ENCODE assay signal across 13 cellular contexts in the genomic region with DNA sequence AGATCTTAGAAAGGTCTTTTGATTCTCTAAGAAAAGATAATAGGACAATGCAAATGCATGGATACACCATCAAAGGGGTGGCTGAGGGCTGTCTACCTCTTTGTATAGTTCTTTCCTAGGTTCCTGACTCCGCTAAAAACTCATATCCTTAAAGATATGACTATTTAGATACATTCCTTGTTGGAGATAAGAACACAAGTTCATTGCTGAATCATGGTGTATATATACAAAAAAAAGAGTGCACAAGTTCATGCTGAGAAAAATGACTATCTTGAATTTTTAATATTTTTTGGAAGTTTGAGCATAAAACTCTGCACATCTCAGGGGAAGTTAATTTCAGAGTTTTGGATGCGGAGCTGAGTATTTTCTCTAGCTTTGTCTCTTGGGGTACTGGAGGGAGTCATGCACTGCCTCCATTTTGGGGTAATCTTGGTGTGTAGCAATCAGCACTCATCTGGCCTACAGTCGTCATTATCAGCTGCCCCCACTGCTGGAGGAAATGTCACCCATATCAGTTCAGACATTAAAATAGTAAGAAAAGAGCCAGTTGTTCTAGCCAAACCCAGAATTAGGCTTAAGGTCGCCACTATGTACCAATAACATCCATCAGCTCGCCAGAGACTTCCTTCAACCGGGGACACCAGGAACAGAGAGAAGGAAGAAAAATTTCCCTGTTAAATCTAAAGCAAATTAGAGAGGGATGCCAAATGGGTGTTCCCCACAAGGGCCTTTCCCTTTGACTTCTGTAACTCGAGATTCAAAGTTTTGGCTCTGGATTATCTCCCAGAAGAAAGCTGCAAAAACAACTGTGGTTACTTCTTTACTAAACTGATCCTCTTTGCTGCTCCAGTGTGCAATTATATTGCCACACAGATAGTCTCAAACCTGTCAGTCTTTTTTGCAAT. TPM values are rescaled to one million over a fixed set of nuclear protein-coding genes. Genes with fewer than 3 reads are reported as not detected.
DNase-seq lines count a peak whose midpoint lies in the region; ATAC-seq and TF ChIP-seq lines count a peak whose summit lies in the region.
"Had no signal": no experiment of that assay in that cellular context is flagged by ENCODE, and none has a peak within 500 bp of the region (broad histone marks: within the 10 kb centered on the region; RNA-seq: fewer than 3 reads in every experiment).

No MANE protein-coding gene starts in this region.

- TF ChIP-seq EP300 in tibial nerve (IDR thresholded peaks at IDR 0.05) = peak in 1 of 2 donors; percentile 25

- peaks cover 0 to 31% of the 10 kb centered on the region in 2 donors for H3K4me1 ChIP-seq in right atrium auricular region
- H3K4me1 ChIP-seq in tibial nerve = peaks cover 0 to 44% (median 23%) of the 10 kb centered on the region in 4 donors

- H3K9me3 Mint-ChIP-seq in T-helper 1 cell treated with Interleukin-12 subunit alpha and Interleukin-12 subunit beta and Interleukin-4 antibody, amounts not matched to agents 30 μg/mL and 1 μg/mL, for 36 hours = no peaks in the 10 kb centered on the region

- TF ChIP-seq CTCF in right atrium auricular region (IDR thresholded peaks at IDR 0.05) (no peak), fibroblast of pulmonary artery (IDR thresholded peaks at IDR 0.05; ENCODE audit: low read length, missing control alignments) (no peak), tibial nerve (IDR thresholded peaks at IDR 0.05) (no peak)

- peak; percentile 86 for ATAC-seq in Right ventricle myocardium inferior
- no peak for ATAC-seq in HG03378 (IDR thresholded peaks at IDR 0.05; ENCODE audit: unreplicated experiment)

- no peaks in the 10 kb centered on the region for H3K27me3 Mint-ChIP-seq in T-helper 1 cell treated with Interleukin-12 subunit alpha and Interleukin-12 subunit beta and Interleukin-4 antibody, amounts not matched to agents 30 μg/mL and 1 μg/mL, for 36 hours (ENCODE audit: low read depth)

- 15 to 20% methylated on average over 7 of the region's 7 CpGs for WGBS in tibial nerve, 2 donors

- H3K9me3 ChIP-seq in right atrium auricular region (no peaks in the 10 kb centered on the region), tibial nerve (no peaks in the 10 kb centered on the region)
- H3K9me3 ChIP-seq: Caco-2, psoas muscle, thoracic aorta had no signal

- DNase-seq in Right ventricle myocardium inferior (ENCODE audit: missing footprints) = no peak
- no peak for DNase-seq in right atrium auricular region (ENCODE audit: low spot score)
- DNase-seq in fibroblast of pulmonary artery (ENCODE audit: low read depth) = peak; percentile 72
- DNase-seq in tibial nerve (ENCODE audit: low spot score in 2 of 2) = peak in 1 of 2 donors; percentile 18
- DNase-seq in NCI-H526 (lab: John Stamatoyannopoulos, UW) = no peak
- DNase-seq in caudate nucleus (lab: John Stamatoyannopoulos, UW) = no peak
- DNase-seq: activated CD4-positive, alpha-beta T cell treated with anti-CD3 and anti-CD28 coated beads for 4 hours; Caco-2; HCEC 1CT; psoas muscle had no signal

- no peak for TF ChIP-seq POLR2A in tibial nerve (IDR thresholded peaks at IDR 0.05)

- H3K4me3 ChIP-seq in right atrium auricular region (no peak overlapping the region), fibroblast of pulmonary artery (replicated peaks; ENCODE audit: low read depth, low read length) (peak overlapping the region; percentile 58), tibial nerve (no peak overlapping the region)
- H3K4me3 ChIP-seq: psoas muscle, thoracic aorta had no signal

- H3K4me3 Mint-ChIP-seq in T-helper 1 cell treated with Interleukin-12 subunit alpha and Interleukin-12 subunit beta and Interleukin-4 antibody, amounts not matched to agents 30 μg/mL and 1 μg/mL, for 36 hours = peak overlapping the region; percentile 100

- H3K27me3 ChIP-seq in right atrium auricular region = no peaks in the 10 kb centered on the region
- H3K27me3 ChIP-seq in tibial nerve = no peaks in the 10 kb centered on the region

- peak overlapping the region; percentile 90 for H3K27ac Mint-ChIP-seq in T-helper 1 cell treated with Interleukin-12 subunit alpha and Interleukin-12 subunit beta and Interleukin-4 antibody, amounts not matched to agents 30 μg/mL and 1 μg/mL, for 36 hours

- peaks cover 67% of the 10 kb centered on the region for H3K4me1 Mint-ChIP-seq in T-helper 1 cell treated with Interleukin-12 subunit alpha and Interleukin-12 subunit beta and Interleukin-4 antibody, amounts not matched to agents 30 μg/mL and 1 μg/mL, for 36 hours (ENCODE audit: low read depth)

- H3K36me3 ChIP-seq in right atrium auricular region = no peaks in the 10 kb centered on the region
- H3K36me3 ChIP-seq in tibial nerve = no peaks in the 10 kb centered on the region
- H3K36me3 ChIP-seq: thoracic aorta had no signal

- H3K36me3 Mint-ChIP-seq in T-helper 1 cell treated with Interleukin-12 subunit alpha and Interleukin-12 subunit beta and Interleukin-4 antibody, amounts not matched to agents 30 μg/mL and 1 μg/mL, for 36 hours (ENCODE audit: low read depth) = peaks cover 58% of the 10 kb centered on the region

- H3K27ac ChIP-seq in right atrium auricular region (peak overlapping the region in 1 of 2 donors; percentile 34), tibial nerve (peak overlapping the region in 3 of 4 donors; percentile 55 to 74 (median 66)), caudate nucleus (ENCODE audit: low read depth, low read length) (no peak overlapping the region)
- H3K27ac ChIP-seq: psoas muscle, thoracic aorta had no signal

- intact Hi-C loops in Right ventricle myocardium inferior (cut with DNase I) = no loop called here

RNA-seq across cellular contexts. Expression of a gene that starts 49.0 kb away (rescaled TPM):
- total RNA-seq in Right ventricle myocardium inferior (1.4 TPM), right atrium auricular region (1 to 10 TPM; 4.0 to 5.9 TPM), tibial nerve (10 to 100 TPM in 1 of 4 donors, 1 to 10 TPM in 3; 3.7 to 11.1 (median 6.8) TPM)

RNA-seq across cellular contexts. Expression of a gene that starts 51.8 kb away (rescaled TPM):
- 46.9 TPM for total RNA-seq in Right ventricle myocardium inferior
- total RNA-seq in right atrium auricular region = 10 to 100 TPM; 55.0 to 55.2 TPM
- total RNA-seq in tibial nerve = 10 to 100 TPM; 68.2 to 76.8 (median 71.1) TPM
